ENCODE assay signal across 18 cellular contexts in genomic region chr1:97351846-97352245, GRCh38.
"Had no signal": no experiment of that assay in that cellular context is flagged by ENCODE, and none has a peak within 500 bp of the region (broad histone marks: within the 10 kb centered on the region; RNA-seq: fewer than 3 reads in every experiment).

No MANE protein-coding gene starts in this region.

- H3K27ac ChIP-seq: epithelial cell of prostate, esophagus muscularis mucosa, hepatocyte, neutrophil, sigmoid colon, tibial nerve, upper lobe of right lung, vagina had no signal

- H3K4me3 Mint-ChIP-seq: naive thymus-derived CD8-positive, alpha-beta T cell had no signal

- H3K4me1 Mint-ChIP-seq: naive thymus-derived CD8-positive, alpha-beta T cell had no signal

- ATAC-seq: naive thymus-derived CD8-positive, alpha-beta T cell; stimulated activated naive CD8-positive, alpha-beta T cell treated with anti-CD3 and anti-CD28 coated beads, Interleukin-15, Interleukin-2, amounts not matched to agents 100 U/mL and 50 U/mL, for 24 hours; upper lobe of right lung had no signal

- H3K27ac Mint-ChIP-seq: naive thymus-derived CD8-positive, alpha-beta T cell had no signal

- H3K4me3 ChIP-seq: esophagus muscularis mucosa, hepatocyte, sigmoid colon, smooth muscle cell, tibial nerve, upper lobe of right lung, vagina had no signal

- H3K36me3 ChIP-seq: esophagus muscularis mucosa, neutrophil, sigmoid colon, upper lobe of right lung, vagina had no signal

- H2AFZ ChIP-seq: hepatocyte had no signal

- DNase-seq: effector memory CD4-positive, alpha-beta T cell; foreskin melanocyte; head of caudate nucleus; kidney glomerular epithelial cell; mammary epithelial cell; naive thymus-derived CD8-positive, alpha-beta T cell; posterior cingulate gyrus; sigmoid colon; stimulated activated CD4-positive, alpha-beta T cell treated with anti-CD3 and anti-CD28 coated beads, Interleukin-2, amount 100 ng/mL, for 48 hours; stimulated activated naive CD8-positive, alpha-beta T cell treated with anti-CD3 and anti-CD28 coated beads, Interleukin-15, Interleukin-2, amounts not matched to agents 100 U/mL and 50 U/mL, for 24 hours; upper lobe of right lung had no signal

- H3K9me3 Mint-ChIP-seq: naive thymus-derived CD8-positive, alpha-beta T cell had no signal

- H3K9me3 ChIP-seq: esophagus muscularis mucosa, neutrophil, sigmoid colon, tibial nerve, upper lobe of right lung, vagina had no signal

- H3K4me2 ChIP-seq: hepatocyte, smooth muscle cell had no signal

- H3K27me3 Mint-ChIP-seq: naive thymus-derived CD8-positive, alpha-beta T cell had no signal

- H3K27me3 ChIP-seq: esophagus muscularis mucosa, hepatocyte, neutrophil, sigmoid colon, tibial nerve, upper lobe of right lung, vagina had no signal
